In the genomic region with DNA sequence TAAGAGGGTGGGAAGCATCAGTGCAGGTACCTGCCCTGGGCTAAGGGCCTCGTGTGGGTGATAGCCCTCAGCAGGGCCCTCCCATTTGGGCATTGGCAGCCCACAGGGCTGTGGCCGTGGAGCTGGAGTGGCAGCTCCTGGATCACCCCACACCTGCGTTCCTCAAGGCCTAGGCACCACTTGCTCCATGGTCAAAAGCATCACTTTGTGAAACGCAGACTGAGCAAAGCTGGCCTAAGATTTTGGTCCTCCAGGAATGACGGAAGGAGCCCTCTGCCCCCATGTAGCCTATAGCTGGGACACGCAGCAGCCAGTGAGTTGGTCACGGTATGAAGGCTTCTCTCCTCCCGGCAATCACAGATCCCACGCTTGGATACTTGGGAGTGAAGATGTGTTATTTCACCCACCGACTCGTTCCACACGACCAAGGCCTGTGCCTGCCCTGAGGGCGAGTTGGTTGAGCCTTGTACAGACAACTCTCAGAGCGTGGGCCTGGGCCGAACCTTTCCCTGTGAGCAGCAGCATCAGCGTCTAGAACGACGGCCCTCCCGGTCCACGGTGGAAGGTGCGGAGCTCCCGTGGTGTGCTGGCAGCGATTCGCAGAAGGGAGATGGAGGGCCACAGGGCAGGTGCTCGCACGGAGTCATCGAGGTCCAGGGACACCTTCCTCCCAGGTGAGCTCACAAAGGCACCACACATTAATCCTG, we compare ENCODE assay signal across 10 cellular contexts. TPM values are rescaled to one million over a fixed set of nuclear protein-coding genes. Genes with fewer than 3 reads are reported as not detected.
A peak's percentile ranks its signal among the peaks of the same experiment; 100 is the strongest.
DNase-seq lines count a peak whose midpoint lies in the region; ATAC-seq and TF ChIP-seq lines count a peak whose summit lies in the region.
"Had no signal": no experiment of that assay in that cellular context is flagged by ENCODE, and none has a peak within 500 bp of the region (broad histone marks: within the 10 kb centered on the region; RNA-seq: fewer than 3 reads in every experiment).

No MANE protein-coding gene starts in this region.

- H3K36me3 ChIP-seq in naive thymus-derived CD4-positive, alpha-beta T cell (ENCODE audit: control insufficient read depth in 2 of 3, insufficient read depth in 3 of 3, low read length in 3 of 3), result no peaks in the 10 kb centered on the region
- no peaks in the 10 kb centered on the region for H3K36me3 ChIP-seq in upper lobe of right lung

- H3K27me3 ChIP-seq in dorsolateral prefrontal cortex, result peaks cover 0 to 3% (median 0%) of the 10 kb centered on the region in 45 donors
- H3K27me3 ChIP-seq in naive thymus-derived CD4-positive, alpha-beta T cell (ENCODE audit: control insufficient read depth in 2 of 2, insufficient read depth in 2 of 2, low read length in 2 of 2), result no peaks in the 10 kb centered on the region
- H3K27me3 ChIP-seq in upper lobe of right lung, result no peaks in the 10 kb centered on the region

- H3K4me3 ChIP-seq in dorsolateral prefrontal cortex, result peak overlapping the region in 33 of 59 donors; percentile 29 to 69 (median 55)
- no peak overlapping the region for H3K4me3 ChIP-seq in naive thymus-derived CD4-positive, alpha-beta T cell (ENCODE audit: low read length)
- peak overlapping the region; percentile 41 for H3K4me3 ChIP-seq in upper lobe of right lung

- peak overlapping the region; percentile 2 to 96 (median 90) for H3K27ac ChIP-seq in dorsolateral prefrontal cortex
- peak overlapping the region; percentile 56 for H3K27ac ChIP-seq in naive thymus-derived CD4-positive, alpha-beta T cell (ENCODE audit: low read depth, low read length)
- H3K27ac ChIP-seq in upper lobe of right lung, result peak overlapping the region; percentile 81

- intact Hi-C loops in dorsolateral prefrontal cortex (cut with DNase I) (loop anchor here (5.0 kb wide), 3 partner anchors 33 to 113 kb away; a partner anchor contains a TSS), upper lobe of right lung (cut with DNase I) (no loop called here)
- intact Hi-C loops in naive thymus-derived CD4-positive, alpha-beta T cell (cut with micrococcal nuclease), result loop anchor here (1.0 to 5.0 kb wide), 9 partner anchors 330 to 1387 kb away; a partner anchor contains a TSS

- peaks cover 0 to 18% (median 0%) of the 10 kb centered on the region in 5 donors for H3K36me3 Mint-ChIP-seq in naive thymus-derived CD4-positive, alpha-beta T cell

- H3K4me1 Mint-ChIP-seq in naive thymus-derived CD4-positive, alpha-beta T cell, result peaks cover 0 to 28% (median 14%) of the 10 kb centered on the region in 7 donors

- H3K9me3 ChIP-seq in naive thymus-derived CD4-positive, alpha-beta T cell (ENCODE audit: control insufficient read depth in 2 of 3, low read length in 3 of 3), result no peaks in the 10 kb centered on the region
- H3K9me3 ChIP-seq in upper lobe of right lung, result no peaks in the 10 kb centered on the region

- H3K27ac Mint-ChIP-seq in naive thymus-derived CD4-positive, alpha-beta T cell, result peak overlapping the region in 8 of 9 donors; percentile 40 to 86 (median 52)

- peaks cover 0 to 30% (median 4%) of the 10 kb centered on the region in 11 donors for H3K9me3 Mint-ChIP-seq in naive thymus-derived CD4-positive, alpha-beta T cell

- H3K4me3 Mint-ChIP-seq in naive thymus-derived CD4-positive, alpha-beta T cell, result peak overlapping the region in 1 of 10 donors; percentile 12

- DNase-seq in activated CD8-positive, alpha-beta memory T cell treated with anti-CD3 and anti-CD28 coated beads, Interleukin-2, amount 50 U/mL, for 48 hours, result peak; percentile 53
- DNase-seq in activated CD8-positive, alpha-beta memory T cell treated with anti-CD3 and anti-CD28 coated beads, Interleukin-2, amount 50 U/mL, for 4 hours, result no peak
- DNase-seq in dorsolateral prefrontal cortex (no peak), upper lobe of right lung (no peak), activated gamma-delta T cell (lab: John Stamatoyannopoulos, UW) (no peak)
- peak in 2 of 9 donors; percentile 4 to 10 for DNase-seq in naive thymus-derived CD4-positive, alpha-beta T cell
- DNase-seq: NCI-H510A treated with DMSO at 0.1 percent for 48 hours had no signal

- peaks cover 0 to 4% (median 0%) of the 10 kb centered on the region in 5 donors for H3K27me3 Mint-ChIP-seq in naive thymus-derived CD4-positive, alpha-beta T cell

- no peak for ATAC-seq in naive thymus-derived CD4-positive, alpha-beta T cell
- ATAC-seq in upper lobe of right lung, result peak; percentile 1
- ATAC-seq in HG03442 (IDR thresholded peaks at IDR 0.05; ENCODE audit: unreplicated experiment), result no peak
- ATAC-seq in GM21723 (IDR thresholded peaks at IDR 0.05; ENCODE audit: unreplicated experiment), result no peak

- H3K4me1 ChIP-seq in naive thymus-derived CD4-positive, alpha-beta T cell (ENCODE audit: control insufficient read depth in 2 of 2, insufficient read depth in 2 of 2, low read length in 2 of 2), result peaks cover 4 to 8% of the 10 kb centered on the region in 2 donors
- peaks cover 5% of the 10 kb centered on the region for H3K4me1 ChIP-seq in upper lobe of right lung

- TF ChIP-seq CTCF in dorsolateral prefrontal cortex (IDR thresholded peaks at IDR 0.05 in 54 of 56, conservative IDR thresholded peaks at IDR 0.05 in 2 of 56; ENCODE audit: low read depth in 1 of 56, partially characterized antibody in 56 of 56) (no peak), upper lobe of right lung (IDR thresholded peaks at IDR 0.05) (no peak)

- POLR2A ChIA-PET in naive thymus-derived CD4-positive, alpha-beta T cell (lab: Charles Lee), result interaction anchor here (0.8 to 1.4 kb wide), 2 partner anchors 488 to 538 kb away, joined by 4 read pairs; a partner anchor contains a TSS

- CTCF ChIA-PET in naive thymus-derived CD4-positive, alpha-beta T cell (lab: Charles Lee), result interaction anchor here (0.6 kb wide), 1 partner anchor 338 kb away, joined by 3 read pairs; no protein-coding TSS in a partner anchor

RNA-seq across cellular contexts. Expression of a gene that starts 39.7 kb away (rescaled TPM):
- total RNA-seq in dorsolateral prefrontal cortex (10 to 100 TPM in 119 of 120 experiments, 1 to 10 TPM in 1; 9.6 to 96.0 (median 23.8) TPM), upper lobe of right lung (23.7 TPM)
- not detected for total RNA-seq in naive thymus-derived CD4-positive, alpha-beta T cell
- under 1 TPM in 1 of 2 donors, not detected in 1; 0.08 TPM for polyA plus RNA-seq in naive thymus-derived CD4-positive, alpha-beta T cell
- total RNA-seq: HT-29 had no signal

Comparison
In these comparisons a context has a peak if more than half of its experiments do, and no peak if none do; other contexts are left out.
1. RNA of a gene that starts 39.7 kb away (total RNA-seq): 9.6 to 96.0 TPM in dorsolateral prefrontal cortex and 23.7 TPM in upper lobe of right lung (single experiment); not detected in naive thymus-derived CD4-positive, alpha-beta T cell; every median in the first group is over 10 times any median in the second.
2. Peak in every context shown above with its lines, with median percentiles within 50 percentile points of each other: H3K27ac ChIP-seq.